ENCODE assay signal across 18 cellular contexts in genomic region chr17:39787743-39788484, GRCh38. TPM values are rescaled to one million over a fixed set of nuclear protein-coding genes. Genes with fewer than 3 reads are reported as not detected.
DNase-seq lines count a peak whose midpoint lies in the region; ATAC-seq, FAIRE-seq and TF ChIP-seq lines count a peak whose summit lies in the region.
"Had no signal": no experiment of that assay in that cellular context is flagged by ENCODE, and none has a peak within 500 bp of the region (broad histone marks: within the 10 kb centered on the region; RNA-seq: fewer than 3 reads in every experiment).

No MANE protein-coding gene starts in this region.

- H3K4me1 ChIP-seq in BLaER1 treated with 17β-estradiol and CSF1 and Interleukin-3, amounts not matched to agents 10 nM and 100 nM: peaks cover 0 to 53% (median 24%) of the 10 kb centered on the region in 10 experiments; a peak in 16 of 20 replicates
- H3K4me1 ChIP-seq: gastroesophageal sphincter, sigmoid colon had no signal

- H4K20me1 ChIP-seq in BLaER1 treated with 17β-estradiol and CSF1 and Interleukin-3, amounts not matched to agents 10 nM and 100 nM: no peaks in the 10 kb centered on the region; a peak in 1 of 22 replicates

- DNase-seq in GM19239 (ENCODE audit: insufficient read length, low spot score): no peak
- peak; percentile 2 for DNase-seq in kidney tubule cell (ENCODE audit: low spot score)
- DNase-seq in activated CD4-positive, alpha-beta T cell treated with anti-CD3 and anti-CD28 coated beads for 36 hours: no peak
- DNase-seq in HuH-7.5 (ENCODE audit: low spot score): no peak
- no peak for DNase-seq in cardiac septum (ENCODE audit: low spot score)
- DNase-seq: activated CD4-positive, alpha-beta memory T cell treated with anti-CD3 and anti-CD28 coated beads for 36 hours; erythroblast; MM.1S; NCI-H1694; NK-92 treated with Interleukin-12 subunit alpha and Interleukin-12 subunit beta, amount 100 ng/mL, for 24 hours; sigmoid colon; stimulated activated CD4-positive, alpha-beta T cell treated with anti-CD3 and anti-CD28 coated beads, Interleukin-1b, Interleukin-23, amount 100 ng/mL, for 48 hours had no signal

- no peak overlapping the region for H3K9ac ChIP-seq in BLaER1 treated with 17β-estradiol and CSF1 and Interleukin-3, amounts not matched to agents 10 nM and 100 nM

- no peaks in the 10 kb centered on the region for H3K27me3 Mint-ChIP-seq in activated CD4-positive, alpha-beta T cell treated with anti-CD3 and anti-CD28 coated beads for 36 hours
- H3K27me3 Mint-ChIP-seq: activated CD4-positive, alpha-beta memory T cell treated with anti-CD3 and anti-CD28 coated beads for 36 hours had no signal

- POLR2A ChIA-PET in activated CD4-positive, alpha-beta T cell treated with anti-CD3 and anti-CD28 coated beads for 36 hours (lab: Charles Lee): no interaction called here

- H3K4me2 ChIP-seq in BLaER1 treated with 17β-estradiol and CSF1 and Interleukin-3, amounts not matched to agents 10 nM and 100 nM: peak overlapping the region in 6 of 11 experiments; percentile 12 to 65 (median 34); a peak in 11 of 22 replicates

- intact Hi-C loops in activated CD4-positive, alpha-beta T cell treated with anti-CD3 and anti-CD28 coated beads for 36 hours (cut with DNase I, micrococcal nuclease): no loop called here
- intact Hi-C loops in cardiac septum (cut with DNase I): no loop called here

- H3K27ac Mint-ChIP-seq in activated CD4-positive, alpha-beta T cell treated with anti-CD3 and anti-CD28 coated beads for 36 hours: no peak overlapping the region
- H3K27ac Mint-ChIP-seq: activated CD4-positive, alpha-beta memory T cell treated with anti-CD3 and anti-CD28 coated beads for 36 hours had no signal

- H3K36me3 ChIP-seq in BLaER1 treated with 17β-estradiol and CSF1 and Interleukin-3, amounts not matched to agents 10 nM and 100 nM: no peaks in the 10 kb centered on the region
- H3K36me3 ChIP-seq: gastroesophageal sphincter, sigmoid colon had no signal

- peaks cover 70% of the 10 kb centered on the region for H3K36me3 Mint-ChIP-seq in activated CD4-positive, alpha-beta T cell treated with anti-CD3 and anti-CD28 coated beads for 36 hours (ENCODE audit: low read depth)

- no peaks in the 10 kb centered on the region for H3K9me3 ChIP-seq in BLaER1 treated with 17β-estradiol and CSF1 and Interleukin-3, amounts not matched to agents 10 nM and 100 nM (replicated peaks in 1 of 11)
- H3K9me3 ChIP-seq: gastroesophageal sphincter, sigmoid colon had no signal

- peaks cover 62% of the 10 kb centered on the region for H3K4me1 Mint-ChIP-seq in activated CD4-positive, alpha-beta T cell treated with anti-CD3 and anti-CD28 coated beads for 36 hours

- FAIRE-seq in GM19239 (lab: Jason Lieb, UNC): peak; percentile 44
- FAIRE-seq: GM12891 had no signal

- no peaks in the 10 kb centered on the region for H3K9me3 Mint-ChIP-seq in activated CD4-positive, alpha-beta T cell treated with anti-CD3 and anti-CD28 coated beads for 36 hours (ENCODE audit: low read depth)
- H3K9me3 Mint-ChIP-seq: activated CD4-positive, alpha-beta memory T cell treated with anti-CD3 and anti-CD28 coated beads for 36 hours had no signal

- no peak overlapping the region for H3K4me3 Mint-ChIP-seq in activated CD4-positive, alpha-beta T cell treated with anti-CD3 and anti-CD28 coated beads for 36 hours
- H3K4me3 Mint-ChIP-seq: activated CD4-positive, alpha-beta memory T cell treated with anti-CD3 and anti-CD28 coated beads for 36 hours had no signal

- CTCF ChIA-PET in activated CD4-positive, alpha-beta T cell treated with anti-CD3 and anti-CD28 coated beads for 36 hours (lab: Charles Lee): no interaction called here

- TF ChIP-seq CTCF in VCaP (conservative IDR thresholded peaks at IDR 0.05): no peak

- no peak for ATAC-seq in activated CD4-positive, alpha-beta T cell treated with anti-CD3 and anti-CD28 coated beads for 36 hours
- ATAC-seq in activated CD4-positive, CD25-positive, alpha-beta regulatory T cell treated with anti-CD3 and anti-CD28 coated beads, Interleukin-2, amount 50 U/mL, for 24 hours: no peak
- ATAC-seq: gastroesophageal sphincter had no signal

- H3K27me3 ChIP-seq in BLaER1 treated with 17β-estradiol and CSF1 and Interleukin-3, amounts not matched to agents 10 nM and 100 nM: 0 out of 22 replicates have a peak, but pooled peaks cover 0 to under 1% (median 0%) of the 10 kb centered on the region in 11 experiments

- no peak overlapping the region for H3K27ac ChIP-seq in BLaER1 treated with 17β-estradiol and CSF1 and Interleukin-3, amounts not matched to agents 10 nM and 100 nM
- peak overlapping the region; percentile 42; the same call in 1 of the 2 replicates for H3K27ac ChIP-seq in VCaP
- H3K27ac ChIP-seq: gastroesophageal sphincter, sigmoid colon had no signal

- H3K4me3 ChIP-seq in BLaER1 treated with 17β-estradiol and CSF1 and Interleukin-3, amounts not matched to agents 10 nM and 100 nM: no peak overlapping the region
- H3K4me3 ChIP-seq: gastroesophageal sphincter, sigmoid colon had no signal

RNA-seq across cellular contexts. Expression of gene GRB7, which starts 50.2 kb away (rescaled TPM):
- total RNA-seq in activated CD4-positive, alpha-beta T cell treated with anti-CD3 and anti-CD28 coated beads for 36 hours: 1 to 10 TPM; 2.0 to 3.3 TPM
- total RNA-seq in cardiac septum: 0.65 TPM
- total RNA-seq: dermis microvascular lymphatic vessel endothelial cell had no signal

RNA-seq across cellular contexts. Expression of gene MIEN1, which starts 57.6 kb away (rescaled TPM):
- 10 to 100 TPM; 32.5 to 39.4 TPM for total RNA-seq in activated CD4-positive, alpha-beta T cell treated with anti-CD3 and anti-CD28 coated beads for 36 hours
- total RNA-seq in cardiac septum: 48.5 TPM
